Comparison of ENCODE assay signal across 12 cellular contexts in genomic region chr20:59121714-59122376, GRCh38. TPM values are rescaled to one million over a fixed set of nuclear protein-coding genes. Genes with fewer than 3 reads are reported as not detected.
DNase-seq lines count a peak whose midpoint lies in the region; ATAC-seq and FAIRE-seq lines count a peak whose summit lies in the region.
"Had no signal": no experiment of that assay in that cellular context is flagged by ENCODE, and none has a peak within 500 bp of the region (broad histone marks: within the 10 kb centered on the region; RNA-seq: fewer than 3 reads in every experiment).

No MANE protein-coding gene starts in this region.

- FAIRE-seq in small intestine (lab: Jason Lieb, UNC): no peak
- no peak for FAIRE-seq in frontal cortex (lab: Jason Lieb, UNC)

- H3K9me3 ChIP-seq in T-helper 17 cell (ENCODE audit: control insufficient read depth, low read length, poor library complexity, severe bottlenecking) (no peaks in the 10 kb centered on the region), small intestine (ENCODE audit: control insufficient read depth, low read depth) (no peaks in the 10 kb centered on the region)
- H3K9me3 ChIP-seq: HAP-1 had no signal

- ATAC-seq in T-helper 17 cell: peak; percentile 34
- ATAC-seq in stimulated activated naive CD8-positive, alpha-beta T cell treated with anti-CD3 and anti-CD28 coated beads, Interleukin-15, amount 100 ng/mL, for 72 hours: no peak

- no peaks in the 10 kb centered on the region for H3K4me1 ChIP-seq in small intestine (ENCODE audit: control insufficient read depth in 2 of 2, insufficient read depth in 1 of 2, low read depth in 1 of 2, low read length in 1 of 2)
- H3K4me1 ChIP-seq: HAP-1 had no signal

- no peak overlapping the region for H3K4me3 ChIP-seq in small intestine (ENCODE audit: low read depth in 1 of 2, low read length in 2 of 2)
- H3K4me3 ChIP-seq: HAP-1 had no signal

- no peak for DNase-seq in activated naive CD4-positive, alpha-beta T cell treated with Interleukin-2 at 50 U/mL for 16 hours
- DNase-seq in T-helper 17 cell (no peak), iPS DF 19.7 (ENCODE audit: low read depth, low spot score) (peak; percentile 80), small intestine (no peak), Ammon's horn (ENCODE audit: low spot score) (no peak), frontal cortex (ENCODE audit: low spot score in 2 of 2) (no peak)
- no peak for DNase-seq in stimulated activated naive CD8-positive, alpha-beta T cell treated with anti-CD3 and anti-CD28 coated beads, Interleukin-15, amount 100 ng/mL, for 72 hours
- DNase-seq: NCI-H146 had no signal

- H3K4me3 Mint-ChIP-seq in activated naive CD4-positive, alpha-beta T cell treated with anti-CD3 and anti-CD28 coated beads, Interleukin-2, amount 50 U/mL, for 24 hours: peak overlapping the region; percentile 88
- H3K4me3 Mint-ChIP-seq in T-helper 17 cell: peak overlapping the region; percentile 90
- peak overlapping the region; percentile 78 for H3K4me3 Mint-ChIP-seq in stimulated activated naive CD8-positive, alpha-beta T cell treated with anti-CD3 and anti-CD28 coated beads, Interleukin-15, amount 100 ng/mL, for 72 hours

- no peaks in the 10 kb centered on the region for H3K36me3 Mint-ChIP-seq in activated naive CD4-positive, alpha-beta T cell treated with anti-CD3 and anti-CD28 coated beads, Interleukin-2, amount 50 U/mL, for 24 hours
- no peaks in the 10 kb centered on the region for H3K36me3 Mint-ChIP-seq in T-helper 17 cell (ENCODE audit: low read depth)

- WGBS in small intestine, 3 donors: 61 to 66% (median 63%) methylated on average over 6 of the region's 6 CpGs

- H3K36me3 ChIP-seq in small intestine (ENCODE audit: control insufficient read depth in 2 of 2, insufficient read depth in 2 of 2, low read length in 2 of 2): no peaks in the 10 kb centered on the region
- H3K36me3 ChIP-seq: HAP-1 had no signal

- H3K27me3 ChIP-seq in small intestine (ENCODE audit: control insufficient read depth in 2 of 2, insufficient read depth in 2 of 2, low read length in 2 of 2): peaks cover 0 to 2% of the 10 kb centered on the region in 2 donors

- H3K27ac Mint-ChIP-seq in activated naive CD4-positive, alpha-beta T cell treated with anti-CD3 and anti-CD28 coated beads, Interleukin-2, amount 50 U/mL, for 24 hours: peak overlapping the region; percentile 100
- H3K27ac Mint-ChIP-seq in T-helper 17 cell: peak overlapping the region; percentile 100
- peak overlapping the region; percentile 92 to 94 for H3K27ac Mint-ChIP-seq in stimulated activated naive CD8-positive, alpha-beta T cell treated with anti-CD3 and anti-CD28 coated beads, Interleukin-15, amount 100 ng/mL, for 72 hours

- no peaks in the 10 kb centered on the region for H3K27me3 Mint-ChIP-seq in activated naive CD4-positive, alpha-beta T cell treated with anti-CD3 and anti-CD28 coated beads, Interleukin-2, amount 50 U/mL, for 24 hours
- no peaks in the 10 kb centered on the region for H3K27me3 Mint-ChIP-seq in T-helper 17 cell
- H3K27me3 Mint-ChIP-seq in stimulated activated naive CD8-positive, alpha-beta T cell treated with anti-CD3 and anti-CD28 coated beads, Interleukin-15, amount 100 ng/mL, for 72 hours: no peaks in the 10 kb centered on the region

- H3K27ac ChIP-seq in small intestine (ENCODE audit: low read depth in 1 of 2, low read length in 1 of 2): peak overlapping the region in 1 of 2 donors; percentile 30
- H3K27ac ChIP-seq: C4-2B had no signal

- peaks cover 96% of the 10 kb centered on the region for H3K4me1 Mint-ChIP-seq in activated naive CD4-positive, alpha-beta T cell treated with anti-CD3 and anti-CD28 coated beads, Interleukin-2, amount 50 U/mL, for 24 hours
- H3K4me1 Mint-ChIP-seq in T-helper 17 cell: peaks cover 67% of the 10 kb centered on the region
- H3K4me1 Mint-ChIP-seq in stimulated activated naive CD8-positive, alpha-beta T cell treated with anti-CD3 and anti-CD28 coated beads, Interleukin-15, amount 100 ng/mL, for 72 hours: peaks cover 88% of the 10 kb centered on the region

- no peaks in the 10 kb centered on the region for H3K9me3 Mint-ChIP-seq in activated naive CD4-positive, alpha-beta T cell treated with anti-CD3 and anti-CD28 coated beads, Interleukin-2, amount 50 U/mL, for 24 hours
- peaks cover 0 to 8% of the 10 kb centered on the region in 2 donors for H3K9me3 Mint-ChIP-seq in stimulated activated naive CD8-positive, alpha-beta T cell treated with anti-CD3 and anti-CD28 coated beads, Interleukin-15, amount 100 ng/mL, for 72 hours

RNA-seq across cellular contexts. Expression of gene ZNF831, which starts 41.8 kb away (rescaled TPM):
- total RNA-seq in T-helper 17 cell (10 to 100 TPM; 37.8 to 42.0 TPM), frontal cortex (under 0.01 TPM)
- under 1 TPM; under 0.01 to 0.40 (median 0.27) TPM for polyA plus RNA-seq in small intestine
- total RNA-seq: myocyte had no signal

Comparison
In these comparisons a context has a peak if more than half of its experiments do, and no peak if none do; other contexts are left out.
1. RNA of gene ZNF831, which starts 41.8 kb away (total RNA-seq): 37.8 to 42.0 TPM in T-helper 17 cell; under 0.01 TPM in frontal cortex (single experiment); every median in the first group is over 10 times any median in the second.
2. Peak in every context shown above with its lines, with median percentiles within 50 percentile points of each other: H3K27ac Mint-ChIP-seq and H3K4me3 Mint-ChIP-seq.